Comparison of ENCODE assay signal across 25 cellular contexts in genomic region chr10:69961864-69962745, GRCh38.
DNase-seq lines count a peak whose midpoint lies in the region; ATAC-seq and TF ChIP-seq lines count a peak whose summit lies in the region.
"Had no signal": no experiment of that assay in that cellular context is flagged by ENCODE, and none has a peak within 500 bp of the region (broad histone marks: within the 10 kb centered on the region; RNA-seq: fewer than 3 reads in every experiment).

No MANE protein-coding gene starts in this region.

- H3K4me3 ChIP-seq in BLaER1 treated with 17β-estradiol and CSF1 and Interleukin-3, amounts not matched to agents 10 nM and 100 nM, result no peak overlapping the region
- H3K4me3 ChIP-seq in Loucy (ENCODE audit: low read length, poor library complexity, severe bottlenecking), result no peak overlapping the region
- no peak overlapping the region for H3K4me3 ChIP-seq in colonic mucosa
- H3K4me3 ChIP-seq in neuronal stem cell (ENCODE audit: low read length in 2 of 2), result no peak overlapping the region
- no peak overlapping the region for H3K4me3 ChIP-seq in psoas muscle
- H3K4me3 ChIP-seq: ascending aorta, cardiac muscle cell, GM23248 had no signal

- no peaks in the 10 kb centered on the region for H3F3A ChIP-seq in Loucy (ENCODE audit: low read depth)

- H4K8ac ChIP-seq in neuronal stem cell (ENCODE audit: low read depth, low read length), result peak overlapping the region; percentile 99

- H3K4me2 ChIP-seq in BLaER1 treated with 17β-estradiol and CSF1 and Interleukin-3, amounts not matched to agents 10 nM and 100 nM, result peak overlapping the region; percentile 68 to 95 (median 83)
- peak overlapping the region; percentile 4 for H3K4me2 ChIP-seq in Loucy (ENCODE audit: low read depth, low read length, poor library complexity, severe bottlenecking)
- H3K4me2 ChIP-seq in neuronal stem cell (ENCODE audit: insufficient read depth, low read length, poor library complexity, severe bottlenecking), result no peak overlapping the region

- no peaks in the 10 kb centered on the region for H3K9me3 ChIP-seq in BLaER1 treated with 17β-estradiol and CSF1 and Interleukin-3, amounts not matched to agents 10 nM and 100 nM (replicated peaks in 1 of 11)
- no peaks in the 10 kb centered on the region for H3K9me3 ChIP-seq in Loucy (ENCODE audit: insufficient read depth, low read depth, low read length)
- no peaks in the 10 kb centered on the region for H3K9me3 ChIP-seq in colonic mucosa
- no peaks in the 10 kb centered on the region for H3K9me3 ChIP-seq in neuronal stem cell (replicated peaks in 1 of 2; ENCODE audit: control insufficient read depth in 2 of 2, insufficient read depth in 1 of 2, low read depth in 1 of 2, low read length in 2 of 2)
- no peaks in the 10 kb centered on the region for H3K9me3 ChIP-seq in psoas muscle
- H3K9me3 ChIP-seq: ascending aorta had no signal

- H2BK12ac ChIP-seq in neuronal stem cell (ENCODE audit: low read length), result peak overlapping the region; percentile 14

- no peaks in the 10 kb centered on the region for H3K36me3 ChIP-seq in BLaER1 treated with 17β-estradiol and CSF1 and Interleukin-3, amounts not matched to agents 10 nM and 100 nM
- H3K36me3 ChIP-seq in Loucy (ENCODE audit: insufficient read depth, low read length), result no peaks in the 10 kb centered on the region
- no peaks in the 10 kb centered on the region for H3K36me3 ChIP-seq in colonic mucosa
- H3K36me3 ChIP-seq in neuronal stem cell (replicated peaks in 1 of 2; ENCODE audit: control insufficient read depth in 2 of 2, insufficient read depth in 2 of 2, low read length in 2 of 2), result no peaks in the 10 kb centered on the region
- H3K36me3 ChIP-seq in psoas muscle (ENCODE audit: insufficient read depth in 1 of 2, low read depth in 1 of 2), result peaks cover 0 to 13% of the 10 kb centered on the region in 2 donors
- H3K36me3 ChIP-seq: ascending aorta, cardiac muscle cell had no signal

- no peaks in the 10 kb centered on the region for H3K9me2 ChIP-seq in Loucy (replicated peaks; ENCODE audit: low read depth, low read length)

- no peaks in the 10 kb centered on the region for H3K79me2 ChIP-seq in Loucy (ENCODE audit: insufficient read depth, low read length)

- H3K18ac ChIP-seq in neuronal stem cell (ENCODE audit: low read length), result peak overlapping the region; percentile 61

- DNase-seq in colonic mucosa (peak; percentile 22), neuronal stem cell (ENCODE audit: low spot score) (no peak), NCI-H1048 (lab: John Stamatoyannopoulos, UW) (no peak), psoas muscle (no peak)
- DNase-seq: activated CD4-positive, alpha-beta T cell treated with anti-CD3 and anti-CD28 coated beads for 1 hour; activated CD8-positive, alpha-beta T cell treated with anti-CD3 and anti-CD28 coated beads for 36 hours; activated gamma-delta T cell; activated naive CD8-positive, alpha-beta T cell treated with anti-CD3 and anti-CD28 coated beads, Interleukin-2, amount 10 ng/mL, durations not matched to agents 7 days and 5 days; activated T-cell treated with anti-CD3 and anti-CD28 coated beads, Interleukin-2, amount 50 U/mL, for 24 hours; cortex of kidney; foreskin melanocyte; GM23248; naive B cell; NCI-H1694 treated with DMSO at 0.1 percent for 48 hours; NCI-H2171 treated with DMSO at 0.1 percent for 48 hours; SIG-M5; stimulated activated CD4-positive, alpha-beta T cell treated with anti-CD3 and anti-CD28 coated beads, Interleukin-2, amount 100 ng/mL, for 48 hours; T-helper 1 cell had no signal

- no peak overlapping the region for H4K91ac ChIP-seq in neuronal stem cell (ENCODE audit: low read depth, low read length, poor library complexity)

- H2BK120ac ChIP-seq in neuronal stem cell (ENCODE audit: low read depth, low read length), result no peak overlapping the region

- H3K23ac ChIP-seq in neuronal stem cell (ENCODE audit: low read depth, low read length, poor library complexity), result no peak overlapping the region

- peak overlapping the region; percentile 38; the same call in 1 of the 2 replicates for H2AFZ ChIP-seq in Loucy (ENCODE audit: low read length)
- H2AFZ ChIP-seq in neuronal stem cell (ENCODE audit: low read length), result no peak overlapping the region
- H2AFZ ChIP-seq: GM23248 had no signal

- 0 out of 22 replicates have a peak, but pooled peaks cover 0 to 8% (median 0%) of the 10 kb centered on the region in 11 experiments for H3K27me3 ChIP-seq in BLaER1 treated with 17β-estradiol and CSF1 and Interleukin-3, amounts not matched to agents 10 nM and 100 nM
- H3K27me3 ChIP-seq in Loucy (ENCODE audit: insufficient read depth, low read length, poor library complexity, severe bottlenecking) (no peaks in the 10 kb centered on the region), colonic mucosa (no peaks in the 10 kb centered on the region), neuronal stem cell (ENCODE audit: control insufficient read depth in 3 of 3, insufficient read depth in 3 of 3, low read depth in 1 of 3, low read length in 3 of 3) (peaks cover 0 to 36% (median 0%) of the 10 kb centered on the region in 3 experiments), psoas muscle (ENCODE audit: insufficient read depth in 3 of 3, low read length in 2 of 3) (no peaks in the 10 kb centered on the region)
- H3K27me3 ChIP-seq: ascending aorta, cardiac muscle cell had no signal

- TF ChIP-seq CTCF in Loucy (conservative IDR thresholded peaks at IDR 0.05; ENCODE audit: low read length) (no peak), colonic mucosa (IDR thresholded peaks at IDR 0.05) (no peak), psoas muscle (IDR thresholded peaks at IDR 0.05) (no peak)

- WGBS in neuronal stem cell (ENCODE audit: extremely low coverage in 2 of 2, insufficient read length in 2 of 2, insufficient replicate concordance in 1 of 2), 2 donors, result no CpG with 5 or more reads among the region's 17 CpGs
- WGBS in psoas muscle, 3 donors, result 85 to 87% (median 85%) methylated on average over 17 of the region's 17 CpGs

- no peak overlapping the region for H2BK5ac ChIP-seq in neuronal stem cell (ENCODE audit: low read length)

- H3K4ac ChIP-seq in neuronal stem cell (ENCODE audit: low read length), result no peak overlapping the region

- peak overlapping the region; percentile 16 for H2BK15ac ChIP-seq in neuronal stem cell (ENCODE audit: low read length)

- H3K4me1 ChIP-seq in BLaER1 treated with 17β-estradiol and CSF1 and Interleukin-3, amounts not matched to agents 10 nM and 100 nM, result peaks cover 50 to 55% (median 53%) of the 10 kb centered on the region in 10 experiments
- H3K4me1 ChIP-seq in Loucy (ENCODE audit: insufficient read depth, low read length, poor library complexity, severe bottlenecking) (peaks cover 26% of the 10 kb centered on the region), colonic mucosa (no peaks in the 10 kb centered on the region), neuronal stem cell (ENCODE audit: control insufficient read depth in 2 of 2, insufficient read depth in 1 of 2, low read depth in 1 of 2, low read length in 2 of 2) (no peaks in the 10 kb centered on the region), psoas muscle (no peaks in the 10 kb centered on the region)
- H3K4me1 ChIP-seq: ascending aorta had no signal

- H3K79me1 ChIP-seq in neuronal stem cell (ENCODE audit: low read depth, low read length), result no peaks in the 10 kb centered on the region

- intact Hi-C loops in colonic mucosa (cut with DNase I), result no loop called here
- intact Hi-C loops in psoas muscle (cut with DNase I), result no loop called here

- peak overlapping the region in 8 of 11 experiments; percentile 13 to 82 (median 68); a peak in 13 of 22 replicates for H3K27ac ChIP-seq in BLaER1 treated with 17β-estradiol and CSF1 and Interleukin-3, amounts not matched to agents 10 nM and 100 nM
- no peak overlapping the region for H3K27ac ChIP-seq in colonic mucosa
- H3K27ac ChIP-seq in neuronal stem cell (replicated peaks; ENCODE audit: low read length), result no peak overlapping the region
- no peak overlapping the region for H3K27ac ChIP-seq in psoas muscle
- H3K27ac ChIP-seq: ascending aorta, cardiac muscle cell, GM23248 had no signal

- H3K9ac ChIP-seq in BLaER1 treated with 17β-estradiol and CSF1 and Interleukin-3, amounts not matched to agents 10 nM and 100 nM, result peak overlapping the region in 4 of 11 experiments; percentile 10 to 26 (median 18); a peak in 1 of 22 replicates
- H3K9ac ChIP-seq in Loucy (ENCODE audit: low read depth, low read length, poor library complexity, severe bottlenecking) (no peak overlapping the region), colonic mucosa (ENCODE audit: low read depth in 2 of 2, low read length in 2 of 2) (no peak overlapping the region), neuronal stem cell (ENCODE audit: low read depth, low read length, poor library complexity) (no peak overlapping the region)
- H3K9ac ChIP-seq: GM23248 had no signal

- ATAC-seq in psoas muscle (no peak), GM18867 (IDR thresholded peaks at IDR 0.05; ENCODE audit: unreplicated experiment) (no peak), HG03025 (IDR thresholded peaks at IDR 0.05; ENCODE audit: low FRiP score, unreplicated experiment) (no peak)
- ATAC-seq: activated CD8-positive, alpha-beta T cell treated with anti-CD3 and anti-CD28 coated beads for 36 hours; esophagus mucosa had no signal

- no peak overlapping the region for H3K14ac ChIP-seq in neuronal stem cell (ENCODE audit: low read length)

- peak overlapping the region; percentile 54 for H2AK5ac ChIP-seq in neuronal stem cell (ENCODE audit: low read depth, low read length)

- H4K20me1 ChIP-seq in BLaER1 treated with 17β-estradiol and CSF1 and Interleukin-3, amounts not matched to agents 10 nM and 100 nM, result no peaks in the 10 kb centered on the region
- H4K20me1 ChIP-seq in Loucy (ENCODE audit: insufficient read depth, low read length, poor library complexity, severe bottlenecking), result no peaks in the 10 kb centered on the region

Comparison
In these comparisons a context has a peak if more than half of its experiments do, and no peak if none do; other contexts are left out.
1. H3K27ac ChIP-seq: peak in BLaER1 treated with 17β-estradiol and CSF1 and Interleukin-3, amounts not matched to agents 10 nM and 100 nM (8 of 11); none in colonic mucosa (single experiment), neuronal stem cell (single experiment) and psoas muscle (single experiment).